In the genomic region with DNA sequence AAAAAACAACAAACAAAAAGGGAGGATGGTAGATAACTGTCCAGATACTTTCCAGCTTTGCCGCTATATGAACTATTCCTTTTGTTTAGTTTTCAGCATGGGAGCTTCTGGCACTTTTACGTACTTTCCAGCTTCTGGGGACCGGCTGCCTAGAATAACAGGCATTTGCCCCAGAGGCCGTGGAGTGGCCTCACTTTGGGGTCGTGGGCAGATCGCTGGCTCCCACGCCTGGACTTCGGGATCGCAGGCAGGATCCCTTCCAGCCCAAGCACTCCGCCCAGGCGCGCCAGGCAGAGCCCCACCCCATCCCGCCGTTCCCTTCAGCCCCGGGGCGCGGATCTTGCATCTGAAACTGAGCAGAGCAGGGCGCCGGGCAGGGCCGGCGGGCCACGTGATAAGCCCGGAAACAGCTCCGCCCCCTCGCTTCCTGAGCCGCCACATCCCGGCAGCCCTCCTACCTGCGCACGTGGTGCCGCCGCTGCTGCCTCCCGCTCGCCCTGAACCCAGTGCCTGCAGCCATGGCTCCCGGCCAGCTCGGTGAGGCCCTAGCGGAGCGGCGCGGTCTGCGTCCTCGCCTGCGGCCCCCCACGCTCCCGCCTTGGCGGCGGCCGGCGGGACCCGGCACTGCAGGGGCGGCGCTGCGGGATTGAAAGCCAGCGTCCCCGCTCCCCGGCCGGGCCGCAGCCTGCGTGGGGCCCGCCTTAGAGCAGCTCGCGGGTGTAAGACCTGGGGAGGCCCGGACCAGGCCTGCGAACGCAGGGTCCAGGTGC, we compare ENCODE assay signal across 8 cellular contexts. TPM values are rescaled to one million over a fixed set of nuclear protein-coding genes. Genes with fewer than 3 reads are reported as not detected.
DNase-seq lines count a peak whose midpoint lies in the region; ATAC-seq lines count a peak whose summit lies in the region.

A gene (plus strand): TSS at position 435 of the 770 bp plus-strand sequence. CDS start 84 bp downstream, at position 519.

- peak within 1 kb of the TSS; percentile 99 for H3K4me3 ChIP-seq in CD8-positive, alpha-beta memory T cell (ENCODE audit: low read length)
- peak within 1 kb of the TSS; percentile 88 for H3K4me3 ChIP-seq in effector memory CD4-positive, alpha-beta T cell (ENCODE audit: insufficient read depth, low read depth, low read length, poor library complexity, severe bottlenecking)

- H3K36me3 Mint-ChIP-seq in CD8-positive, alpha-beta memory T cell = peaks cover 0 to 31% (median 11%) of the 10 kb centered on the region in 3 donors

- POLR2A ChIA-PET in CD8-positive, alpha-beta memory T cell (lab: Charles Lee) = interaction anchor here (0.6 to 0.7 kb wide), 2 partner anchors 436 to 1041 kb away, joined by 3 read pairs; no protein-coding TSS in a partner anchor
- POLR2A ChIA-PET in activated CD8-positive, alpha-beta memory T cell treated with anti-CD3 and anti-CD28 coated beads for 36 hours (lab: Charles Lee) = interaction anchor here (0.6 to 0.7 kb wide), 4 partner anchors 42 to 707 kb away, joined by 3 to 5 read pairs (median 4); a partner anchor contains a TSS

- H3K4me1 ChIP-seq in CD8-positive, alpha-beta memory T cell (ENCODE audit: insufficient read depth, low read length) = peaks cover 24% of the 10 kb centered on the region
- H3K4me1 ChIP-seq in effector memory CD4-positive, alpha-beta T cell (ENCODE audit: control insufficient read depth, insufficient read depth, low read length, poor library complexity, severe bottlenecking) = peaks cover 12% of the 10 kb centered on the region

- CTCF ChIA-PET in CD8-positive, alpha-beta memory T cell (lab: Charles Lee) = interaction anchor here (0.6 to 1.3 kb wide), 5 partner anchors 13 to 1055 kb away, joined by 3 to 5 read pairs (median 3); a partner anchor contains a TSS
- CTCF ChIA-PET in activated CD8-positive, alpha-beta memory T cell treated with anti-CD3 and anti-CD28 coated beads for 36 hours (lab: Charles Lee) = interaction anchor here (0.7 to 1.0 kb wide), 2 partner anchors 14 to 83 kb away, joined by 3 read pairs; no protein-coding TSS in a partner anchor

- H3K27ac Mint-ChIP-seq in CD8-positive, alpha-beta memory T cell = peak within 1 kb of the TSS; percentile 81 to 96 (median 94)

- no peaks in the 10 kb centered on the region for H3K27me3 Mint-ChIP-seq in CD8-positive, alpha-beta memory T cell

- H3K4me1 Mint-ChIP-seq in CD8-positive, alpha-beta memory T cell = peaks cover 34 to 41% (median 41%) of the 10 kb centered on the region in 3 donors

- no peaks in the 10 kb centered on the region for H3K9me3 ChIP-seq in CD8-positive, alpha-beta memory T cell (ENCODE audit: low read length)
- no peaks in the 10 kb centered on the region for H3K9me3 ChIP-seq in effector memory CD4-positive, alpha-beta T cell (ENCODE audit: control insufficient read depth, low read length)

- DNase-seq in CD8-positive, alpha-beta memory T cell = peak; percentile 84 to 90 (median 87)
- DNase-seq in HS-5 (ENCODE audit: low read depth) (peak; percentile 85), medulla oblongata (ENCODE audit: extremely low spot score) (peak; percentile 93)
- DNase-seq in NK-92 treated with Interleukin-12 subunit alpha and Interleukin-12 subunit beta, amount 100 ng/mL, for 24 hours (lab: John Stamatoyannopoulos, UW) = peak; percentile 91
- DNase-seq in effector memory CD4-positive, alpha-beta T cell = peak; percentile 76 to 85 (median 80)
- DNase-seq in stimulated activated CD8-positive, alpha-beta memory T cell treated with anti-CD3 and anti-CD28 coated beads, Interleukin-12 subunit alpha, Interleukin-12 subunit beta, amount 100 ng/mL, for 1 hour (ENCODE audit: low read depth) = peak; percentile 80

- no peaks in the 10 kb centered on the region for H3K9me3 Mint-ChIP-seq in CD8-positive, alpha-beta memory T cell

- peak; percentile 98 for ATAC-seq in GM19468 (IDR thresholded peaks at IDR 0.05; ENCODE audit: extremely low read depth, unreplicated experiment)

- peak within 1 kb of the TSS; percentile 91 to 97 (median 95) for H3K4me3 Mint-ChIP-seq in CD8-positive, alpha-beta memory T cell

- peak within 1 kb of the TSS; percentile 72 for H3K27ac ChIP-seq in CD8-positive, alpha-beta memory T cell (ENCODE audit: low read depth, low read length)
- peak within 1 kb of the TSS; percentile 76 for H3K27ac ChIP-seq in effector memory CD4-positive, alpha-beta T cell (ENCODE audit: insufficient read depth, low read length, poor library complexity, severe bottlenecking)

- no peaks in the 10 kb centered on the region for H3K27me3 ChIP-seq in CD8-positive, alpha-beta memory T cell (ENCODE audit: insufficient read depth, low read length, poor library complexity, severe bottlenecking)
- H3K27me3 ChIP-seq in effector memory CD4-positive, alpha-beta T cell (replicated peaks; ENCODE audit: control insufficient read depth, insufficient read depth, low read length, poor library complexity, severe bottlenecking) = no peaks in the 10 kb centered on the region

- peaks cover 5% of the 10 kb centered on the region for H3K36me3 ChIP-seq in CD8-positive, alpha-beta memory T cell (ENCODE audit: insufficient read depth, low read length)
- H3K36me3 ChIP-seq in effector memory CD4-positive, alpha-beta T cell (ENCODE audit: control insufficient read depth, insufficient read depth, low read length) = no peaks in the 10 kb centered on the region

RNA-seq across cellular contexts. Expression of the gene that starts here (rescaled TPM):
- total RNA-seq in CD8-positive, alpha-beta memory T cell = 100 to 1,000 TPM; 298 to 315 TPM
- 151 TPM for polyA plus RNA-seq in CD8-positive, alpha-beta memory T cell
- total RNA-seq in activated CD8-positive, alpha-beta memory T cell treated with anti-CD3 and anti-CD28 coated beads for 36 hours = 100 to 1,000 TPM; 318 to 319 TPM

Comparison
In these comparisons a context has a peak if more than half of its experiments do, and no peak if none do; other contexts are left out.
1. Peak in every context shown above with its lines: DNase-seq, ATAC-seq, H3K4me3 ChIP-seq and H3K27ac ChIP-seq.